In the genomic region with DNA sequence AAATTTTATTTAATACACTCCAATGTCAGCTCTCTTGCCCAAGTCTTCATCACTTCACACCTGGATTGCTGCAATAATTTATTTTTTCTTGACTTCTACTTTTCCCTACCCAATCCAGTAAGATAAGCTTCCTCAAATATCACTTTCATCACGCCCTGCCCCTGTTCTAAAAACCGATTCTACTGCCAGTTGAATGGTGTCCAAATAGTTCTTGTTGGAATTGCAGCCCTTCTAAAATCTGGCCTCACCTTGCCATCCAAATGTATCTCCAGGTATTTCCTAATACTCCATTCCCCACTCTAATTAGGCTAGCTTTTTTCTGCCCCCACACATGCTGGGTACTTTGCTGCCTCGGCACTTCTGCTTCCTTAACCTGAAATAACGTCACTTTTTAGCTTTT, we compare ENCODE assay signal across 8 cellular contexts.
"Had no signal": no experiment of that assay in that cellular context is flagged by ENCODE, and none has a peak within 500 bp of the region (broad histone marks: within the 10 kb centered on the region; RNA-seq: fewer than 3 reads in every experiment).

No MANE protein-coding gene starts in this region.

- DNase-seq: GM23248, GOT3, H7, HFFc6, IMR-90 had no signal

- H2AFZ ChIP-seq: GM23248 had no signal

- H3K36me3 ChIP-seq: HAP-1 had no signal

- H3K27ac ChIP-seq: GM23248, HL-60 had no signal

- H3K4me1 ChIP-seq: HAP-1 had no signal

- H3K9me3 ChIP-seq: HAP-1 had no signal

- H3K27ac Mint-ChIP-seq: HFFc6 had no signal

- H3K9ac ChIP-seq: GM23248 had no signal

- ATAC-seq: HCT116 had no signal

- H3K4me3 ChIP-seq: GM23248, HAP-1 had no signal

- H3K4me3 Mint-ChIP-seq: HFFc6 had no signal
